Comparison of ENCODE assay signal across 17 cellular contexts in genomic region chr16:54281535-54282201, GRCh38. TPM values are rescaled to one million over a fixed set of nuclear protein-coding genes. Genes with fewer than 3 reads are reported as not detected.
DNase-seq lines count a peak whose midpoint lies in the region; ATAC-seq and TF ChIP-seq lines count a peak whose summit lies in the region.
"Had no signal": no experiment of that assay in that cellular context is flagged by ENCODE, and none has a peak within 500 bp of the region (broad histone marks: within the 10 kb centered on the region; RNA-seq: fewer than 3 reads in every experiment).

No MANE protein-coding gene starts in this region.

- DNase-seq in ELF-1 (ENCODE audit: low read depth, low spot score) (peak; percentile 26), T-helper 17 cell (no peak), hepatocyte (ENCODE audit: low spot score) (peak; percentile 43), neural crest cell (ENCODE audit: low read depth, low spot score) (no peak), HuH-7 (ENCODE audit: low spot score) (no peak), NCI-H69 (lab: John Stamatoyannopoulos, UW) (no peak)
- no peak for DNase-seq in naive thymus-derived CD4-positive, alpha-beta T cell
- DNase-seq: activated B cell treated with CpG ODN at 0.5 μM for 24 hours; GF-D8; kidney glomerular epithelial cell; MM.1S; NCI-H446; stimulated activated naive CD4-positive, alpha-beta T cell had no signal

- CTCF ChIA-PET in naive thymus-derived CD4-positive, alpha-beta T cell (lab: Charles Lee) = no interaction called here

- peak overlapping the region; percentile 94 for H3K4me2 ChIP-seq in hepatocyte

- no peaks in the 10 kb centered on the region for H3K79me2 ChIP-seq in hepatocyte

- no peak for TF ChIP-seq CTCF in hepatocyte (IDR thresholded peaks at IDR 0.05; ENCODE audit: poor library complexity)
- TF ChIP-seq CTCF in neural crest cell (conservative IDR thresholded peaks at IDR 0.05) = no peak

- WGBS in hepatocyte (ENCODE audit: low lambda C conversion rate, missing lambda C conversion rate) = 31% methylated on average over 51 of the region's 53 CpGs

- no peaks in the 10 kb centered on the region for H3K36me3 ChIP-seq in hepatocyte (replicated peaks; ENCODE audit: insufficient read depth, low read depth)
- no peaks in the 10 kb centered on the region for H3K36me3 ChIP-seq in naive thymus-derived CD4-positive, alpha-beta T cell (ENCODE audit: control insufficient read depth in 2 of 3, insufficient read depth in 3 of 3, low read length in 3 of 3)
- H3K36me3 ChIP-seq: pancreas had no signal

- H2AFZ ChIP-seq in hepatocyte = peak overlapping the region; percentile 47

- POLR2A ChIA-PET in naive thymus-derived CD4-positive, alpha-beta T cell (lab: Charles Lee) = no interaction called here

- H3K27me3 ChIP-seq in hepatocyte = peaks cover 57% of the 10 kb centered on the region
- no peaks in the 10 kb centered on the region for H3K27me3 ChIP-seq in naive thymus-derived CD4-positive, alpha-beta T cell (ENCODE audit: control insufficient read depth in 2 of 2, insufficient read depth in 2 of 2, low read length in 2 of 2)

- ATAC-seq in T-helper 17 cell (no peak), HG02938 (IDR thresholded peaks at IDR 0.05; ENCODE audit: unreplicated experiment) (no peak)
- no peak for ATAC-seq in naive thymus-derived CD4-positive, alpha-beta T cell

- H4K20me1 ChIP-seq in hepatocyte (ENCODE audit: insufficient read depth, poor library complexity, severe bottlenecking) = no peaks in the 10 kb centered on the region

- H3K27ac ChIP-seq in hepatocyte = no peak overlapping the region
- H3K27ac ChIP-seq in naive thymus-derived CD4-positive, alpha-beta T cell (ENCODE audit: low read depth, low read length) = no peak overlapping the region
- H3K27ac ChIP-seq: pancreas had no signal

- no peaks in the 10 kb centered on the region for H3K9me2 ChIP-seq in hepatocyte (replicated peaks; ENCODE audit: insufficient read depth)

- H3K27me3 Mint-ChIP-seq in T-helper 17 cell = peaks cover 64% of the 10 kb centered on the region
- peaks cover 72% of the 10 kb centered on the region for H3K27me3 Mint-ChIP-seq in neural crest cell (ENCODE audit: low read depth)
- H3K27me3 Mint-ChIP-seq in naive thymus-derived CD4-positive, alpha-beta T cell = peaks cover 51 to 63% (median 61%) of the 10 kb centered on the region in 5 donors

- H3K4me3 Mint-ChIP-seq in T-helper 17 cell (peak overlapping the region; percentile 62), neural crest cell (peak overlapping the region; percentile 76)
- peak overlapping the region in 4 of 10 donors; percentile 30 to 62 (median 46) for H3K4me3 Mint-ChIP-seq in naive thymus-derived CD4-positive, alpha-beta T cell
- H3K4me3 Mint-ChIP-seq: activated B cell treated with CpG ODN at 0.5 μM for 24 hours had no signal

- H3K27ac Mint-ChIP-seq in T-helper 17 cell = no peak overlapping the region
- no peak overlapping the region for H3K27ac Mint-ChIP-seq in neural crest cell (ENCODE audit: unreplicated experiment)
- H3K27ac Mint-ChIP-seq in naive thymus-derived CD4-positive, alpha-beta T cell = peak overlapping the region in 1 of 9 donors; percentile 74
- H3K27ac Mint-ChIP-seq: activated B cell treated with CpG ODN at 0.5 μM for 24 hours; activated T-helper 2 cell treated with anti-CD3 and anti-CD28 coated beads, Interferon-gamma antibody, Interleukin-2, Interleukin-4, amounts not matched to agents 10 μg/mL and 5 μg/mL and 100 μg/mL, durations not matched to agents 14 hours and 24 hours and 36 hours had no signal

- peaks cover 12% of the 10 kb centered on the region for H3K36me3 Mint-ChIP-seq in T-helper 17 cell (ENCODE audit: low read depth)
- H3K36me3 Mint-ChIP-seq in neural crest cell (ENCODE audit: low read depth) = peaks cover 17% of the 10 kb centered on the region
- H3K36me3 Mint-ChIP-seq in naive thymus-derived CD4-positive, alpha-beta T cell = peaks cover 0 to 10% (median 0%) of the 10 kb centered on the region in 5 donors

- intact Hi-C loops in naive thymus-derived CD4-positive, alpha-beta T cell (cut with micrococcal nuclease) = loop anchor here (1.0 to 10.0 kb wide), 4 partner anchors 508 to 1913 kb away; partner anchors contain the start of gene GNAO1 (in 1 of the 2)

- H3K9me3 Mint-ChIP-seq in neural crest cell = no peaks in the 10 kb centered on the region
- H3K9me3 Mint-ChIP-seq in naive thymus-derived CD4-positive, alpha-beta T cell = peaks cover 0 to 2% (median 0%) of the 10 kb centered on the region in 11 donors
- H3K9me3 Mint-ChIP-seq: activated B cell treated with CpG ODN at 0.5 μM for 24 hours; activated T-helper 2 cell treated with anti-CD3 and anti-CD28 coated beads, Interferon-gamma antibody, Interleukin-2, Interleukin-4, amounts not matched to agents 10 μg/mL and 5 μg/mL and 100 μg/mL, durations not matched to agents 14 hours and 24 hours and 36 hours had no signal

- H3K4me3 ChIP-seq in hepatocyte = peak overlapping the region; percentile 18
- no peak overlapping the region for H3K4me3 ChIP-seq in naive thymus-derived CD4-positive, alpha-beta T cell (ENCODE audit: low read length)

- H3K9me3 ChIP-seq in T-helper 17 cell (ENCODE audit: control insufficient read depth, low read length, poor library complexity, severe bottlenecking) (no peaks in the 10 kb centered on the region), hepatocyte (ENCODE audit: low read depth) (no peaks in the 10 kb centered on the region)
- H3K9me3 ChIP-seq in naive thymus-derived CD4-positive, alpha-beta T cell (ENCODE audit: control insufficient read depth in 2 of 3, low read length in 3 of 3) = no peaks in the 10 kb centered on the region
- H3K9me3 ChIP-seq: pancreas had no signal

- peaks cover 25% of the 10 kb centered on the region for H3K4me1 Mint-ChIP-seq in T-helper 17 cell
- peaks cover 61% of the 10 kb centered on the region for H3K4me1 Mint-ChIP-seq in neural crest cell
- H3K4me1 Mint-ChIP-seq in naive thymus-derived CD4-positive, alpha-beta T cell = peaks cover 19 to 42% (median 30%) of the 10 kb centered on the region in 7 donors

- peaks cover 33% of the 10 kb centered on the region for H3K4me1 ChIP-seq in hepatocyte (ENCODE audit: insufficient read depth)
- no peaks in the 10 kb centered on the region for H3K4me1 ChIP-seq in naive thymus-derived CD4-positive, alpha-beta T cell (ENCODE audit: control insufficient read depth in 2 of 2, insufficient read depth in 2 of 2, low read length in 2 of 2)
- H3K4me1 ChIP-seq: pancreas had no signal

RNA-seq across cellular contexts. Expression of gene IRX3, which starts 4.9 kb away (rescaled TPM):
- total RNA-seq in T-helper 17 cell (under 1 TPM in 1 of 2 donors, not detected in 1; 0.47 TPM), hepatocyte (1.8 and 2.8 TPM in 2 replicates), neural crest cell (28.9 and 33.0 TPM in 2 replicates)
- 4.4 and 5.2 TPM in 2 replicates for polyA plus RNA-seq in hepatocyte
- 1 to 10 TPM in 1 of 5 experiments, not detected in 4; 3.2 TPM for total RNA-seq in naive thymus-derived CD4-positive, alpha-beta T cell
- polyA plus RNA-seq in naive thymus-derived CD4-positive, alpha-beta T cell = not detected
- total RNA-seq: activated B cell treated with CpG ODN at 0.5 μM for 24 hours had no signal
- polyA plus RNA-seq: CD14-positive monocyte had no signal

Comparison
In these comparisons a context has a peak if more than half of its experiments do, and no peak if none do; other contexts are left out.
1. DNase-seq: peak in ELF-1 (single experiment) and hepatocyte (single experiment); none in T-helper 17 cell (0 of 3), neural crest cell (single experiment), HuH-7 (single experiment), NCI-H69 (single experiment) and naive thymus-derived CD4-positive, alpha-beta T cell (0 of 9).